Comparison of ENCODE assay signal across 2 cellular contexts in the genomic region with DNA sequence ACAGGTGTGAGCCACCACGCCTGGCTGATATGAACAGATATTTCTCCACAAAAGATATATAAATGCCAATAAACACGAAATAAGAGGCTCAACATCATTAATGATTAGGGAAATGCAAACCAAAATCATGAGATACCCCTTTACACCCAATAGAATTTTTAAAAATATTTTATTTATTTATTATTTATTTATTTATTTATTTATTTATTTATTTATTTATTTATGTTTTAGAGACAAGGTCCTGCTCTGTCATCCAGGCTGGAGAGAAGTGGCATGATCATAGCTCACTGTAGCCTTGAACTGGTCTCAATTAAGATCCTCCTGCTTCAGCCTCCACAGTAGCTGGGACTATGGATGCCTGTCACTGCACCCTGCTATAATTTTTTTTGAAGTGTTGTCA.
TF ChIP-seq lines count a peak whose summit lies in the region.

No MANE protein-coding gene starts in this region.

TF ChIP-seq in A549, 52 proteins besides CTCF, POLR2A, EP300 and RAD21 (continued from another document):
- TF ChIP-seq, protein P1, sequence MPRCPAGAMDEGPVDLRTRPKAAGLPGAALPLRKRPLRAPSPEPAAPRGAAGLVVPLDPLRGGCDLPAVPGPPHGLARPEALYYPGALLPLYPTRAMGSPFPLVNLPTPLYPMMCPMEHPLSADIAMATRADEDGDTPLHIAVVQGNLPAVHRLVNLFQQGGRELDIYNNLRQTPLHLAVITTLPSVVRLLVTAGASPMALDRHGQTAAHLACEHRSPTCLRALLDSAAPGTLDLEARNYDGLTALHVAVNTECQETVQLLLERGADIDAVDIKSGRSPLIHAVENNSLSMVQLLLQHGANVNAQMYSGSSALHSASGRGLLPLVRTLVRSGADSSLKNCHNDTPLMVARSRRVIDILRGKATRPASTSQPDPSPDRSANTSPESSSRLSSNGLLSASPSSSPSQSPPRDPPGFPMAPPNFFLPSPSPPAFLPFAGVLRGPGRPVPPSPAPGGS (IDR thresholded peaks at IDR 0.05), result no peak

TF ChIP-seq in HEK293, 187 proteins besides CTCF, POLR2A, EP300 and RAD21 (continued from another document):
- TF ChIP-seq, protein P2, sequence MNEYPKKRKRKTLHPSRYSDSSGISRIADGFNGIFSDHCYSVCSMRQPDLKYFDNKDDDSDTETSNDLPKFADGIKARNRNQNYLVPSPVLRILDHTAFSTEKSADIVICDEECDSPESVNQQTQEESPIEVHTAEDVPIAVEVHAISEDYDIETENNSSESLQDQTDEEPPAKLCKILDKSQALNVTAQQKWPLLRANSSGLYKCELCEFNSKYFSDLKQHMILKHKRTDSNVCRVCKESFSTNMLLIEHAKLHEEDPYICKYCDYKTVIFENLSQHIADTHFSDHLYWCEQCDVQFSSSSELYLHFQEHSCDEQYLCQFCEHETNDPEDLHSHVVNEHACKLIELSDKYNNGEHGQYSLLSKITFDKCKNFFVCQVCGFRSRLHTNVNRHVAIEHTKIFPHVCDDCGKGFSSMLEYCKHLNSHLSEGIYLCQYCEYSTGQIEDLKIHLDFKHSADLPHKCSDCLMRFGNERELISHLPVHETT (tag by site-specific recombination; IDR thresholded peaks at IDR 0.05), result no peak
- TF ChIP-seq ZNF10 (tag by site-specific recombination; IDR thresholded peaks at IDR 0.05) (no peak), ZXDB (tag by site-specific recombination; IDR thresholded peaks at IDR 0.05) (peak; percentile 20; the same call in 1 of the 2 replicates), ZNF433 (tag by site-specific recombination; IDR thresholded peaks at IDR 0.05; ENCODE audit: low read depth) (peak; percentile 22; the same call in 1 of the 2 replicates), ZNF292 (tag by site-specific recombination; IDR thresholded peaks at IDR 0.05; ENCODE audit: borderline replicate concordance, low read depth) (no peak), KLF16 (tag by site-specific recombination; IDR thresholded peaks at IDR 0.05) (no peak), GFI1B (tag by site-specific recombination; IDR thresholded peaks at IDR 0.05) (no peak), ZFP41 (tag by site-specific recombination; IDR thresholded peaks at IDR 0.05; ENCODE audit: borderline replicate concordance) (no peak), ZNF394 (tag by site-specific recombination; IDR thresholded peaks at IDR 0.05; ENCODE audit: borderline replicate concordance) (peak; percentile 87), ZBTB8A (tag by site-specific recombination; IDR thresholded peaks at IDR 0.05) (peak; percentile 59), ZNF560 (tag by site-specific recombination; IDR thresholded peaks at IDR 0.05; ENCODE audit: borderline replicate concordance) (peak; percentile 28; the same call in 1 of the 2 replicates), ZNF623 (tag by site-specific recombination; IDR thresholded peaks at IDR 0.05) (peak; percentile 65), ZNF768 (tag by site-specific recombination; IDR thresholded peaks at IDR 0.05) (no peak), ZNF239 (tag by site-specific recombination; IDR thresholded peaks at IDR 0.05) (no peak), ZBTB11 (tag by site-specific recombination; conservative IDR thresholded peaks at IDR 0.05; ENCODE audit: low read depth) (peak; percentile 62), ZNF555 (tag by site-specific recombination; conservative IDR thresholded peaks at IDR 0.05) (peak; percentile 62), ZNF140 (tag by site-specific recombination; IDR thresholded peaks at IDR 0.05) (peak; percentile 6; the same call in 1 of the 2 replicates), ZNF558 (tag by site-specific recombination; IDR thresholded peaks at IDR 0.05) (0 out of 2 replicates have a peak, but pooled peaks have one; percentile 33), ZNF426 (tag by site-specific recombination; IDR thresholded peaks at IDR 0.05) (peak; percentile 87), ZNF391 (tag by site-specific recombination; IDR thresholded peaks at IDR 0.05; ENCODE audit: borderline replicate concordance, low read depth) (no peak), ZNF354C (tag by site-specific recombination; IDR thresholded peaks at IDR 0.05; ENCODE audit: borderline replicate concordance, low read depth) (no peak), ZNF175 (tag by site-specific recombination; IDR thresholded peaks at IDR 0.05) (no peak), ZNF843 (tag by site-specific recombination; IDR thresholded peaks at IDR 0.05) (no peak), ZNF654 (tag by site-specific recombination; IDR thresholded peaks at IDR 0.05; ENCODE audit: low read depth) (peak; percentile 21)
- TF ChIP-seq, protein P3, sequence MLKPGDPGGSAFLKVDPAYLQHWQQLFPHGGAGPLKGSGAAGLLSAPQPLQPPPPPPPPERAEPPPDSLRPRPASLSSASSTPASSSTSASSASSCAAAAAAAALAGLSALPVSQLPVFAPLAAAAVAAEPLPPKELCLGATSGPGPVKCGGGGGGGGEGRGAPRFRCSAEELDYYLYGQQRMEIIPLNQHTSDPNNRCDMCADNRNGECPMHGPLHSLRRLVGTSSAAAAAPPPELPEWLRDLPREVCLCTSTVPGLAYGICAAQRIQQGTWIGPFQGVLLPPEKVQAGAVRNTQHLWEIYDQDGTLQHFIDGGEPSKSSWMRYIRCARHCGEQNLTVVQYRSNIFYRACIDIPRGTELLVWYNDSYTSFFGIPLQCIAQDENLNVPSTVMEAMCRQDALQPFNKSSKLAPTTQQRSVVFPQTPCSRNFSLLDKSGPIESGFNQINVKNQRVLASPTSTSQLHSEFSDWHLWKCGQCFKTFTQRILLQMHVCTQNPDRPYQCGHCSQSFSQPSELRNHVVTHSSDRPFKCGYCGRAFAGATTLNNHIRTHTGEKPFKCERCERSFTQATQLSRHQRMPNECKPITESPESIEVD (tag by site-specific recombination; IDR thresholded peaks at IDR 0.05), result no peak
- TF ChIP-seq, protein P4, sequence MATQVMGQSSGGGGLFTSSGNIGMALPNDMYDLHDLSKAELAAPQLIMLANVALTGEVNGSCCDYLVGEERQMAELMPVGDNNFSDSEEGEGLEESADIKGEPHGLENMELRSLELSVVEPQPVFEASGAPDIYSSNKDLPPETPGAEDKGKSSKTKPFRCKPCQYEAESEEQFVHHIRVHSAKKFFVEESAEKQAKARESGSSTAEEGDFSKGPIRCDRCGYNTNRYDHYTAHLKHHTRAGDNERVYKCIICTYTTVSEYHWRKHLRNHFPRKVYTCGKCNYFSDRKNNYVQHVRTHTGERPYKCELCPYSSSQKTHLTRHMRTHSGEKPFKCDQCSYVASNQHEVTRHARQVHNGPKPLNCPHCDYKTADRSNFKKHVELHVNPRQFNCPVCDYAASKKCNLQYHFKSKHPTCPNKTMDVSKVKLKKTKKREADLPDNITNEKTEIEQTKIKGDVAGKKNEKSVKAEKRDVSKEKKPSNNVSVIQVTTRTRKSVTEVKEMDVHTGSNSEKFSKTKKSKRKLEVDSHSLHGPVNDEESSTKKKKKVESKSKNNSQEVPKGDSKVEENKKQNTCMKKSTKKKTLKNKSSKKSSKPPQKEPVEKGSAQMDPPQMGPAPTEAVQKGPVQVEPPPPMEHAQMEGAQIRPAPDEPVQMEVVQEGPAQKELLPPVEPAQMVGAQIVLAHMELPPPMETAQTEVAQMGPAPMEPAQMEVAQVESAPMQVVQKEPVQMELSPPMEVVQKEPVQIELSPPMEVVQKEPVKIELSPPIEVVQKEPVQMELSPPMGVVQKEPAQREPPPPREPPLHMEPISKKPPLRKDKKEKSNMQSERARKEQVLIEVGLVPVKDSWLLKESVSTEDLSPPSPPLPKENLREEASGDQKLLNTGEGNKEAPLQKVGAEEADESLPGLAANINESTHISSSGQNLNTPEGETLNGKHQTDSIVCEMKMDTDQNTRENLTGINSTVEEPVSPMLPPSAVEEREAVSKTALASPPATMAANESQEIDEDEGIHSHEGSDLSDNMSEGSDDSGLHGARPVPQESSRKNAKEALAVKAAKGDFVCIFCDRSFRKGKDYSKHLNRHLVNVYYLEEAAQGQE (tag by site-specific recombination; IDR thresholded peaks at IDR 0.05), result peak; percentile 59; the same call in 1 of the 2 replicates
- TF ChIP-seq, protein P5, sequence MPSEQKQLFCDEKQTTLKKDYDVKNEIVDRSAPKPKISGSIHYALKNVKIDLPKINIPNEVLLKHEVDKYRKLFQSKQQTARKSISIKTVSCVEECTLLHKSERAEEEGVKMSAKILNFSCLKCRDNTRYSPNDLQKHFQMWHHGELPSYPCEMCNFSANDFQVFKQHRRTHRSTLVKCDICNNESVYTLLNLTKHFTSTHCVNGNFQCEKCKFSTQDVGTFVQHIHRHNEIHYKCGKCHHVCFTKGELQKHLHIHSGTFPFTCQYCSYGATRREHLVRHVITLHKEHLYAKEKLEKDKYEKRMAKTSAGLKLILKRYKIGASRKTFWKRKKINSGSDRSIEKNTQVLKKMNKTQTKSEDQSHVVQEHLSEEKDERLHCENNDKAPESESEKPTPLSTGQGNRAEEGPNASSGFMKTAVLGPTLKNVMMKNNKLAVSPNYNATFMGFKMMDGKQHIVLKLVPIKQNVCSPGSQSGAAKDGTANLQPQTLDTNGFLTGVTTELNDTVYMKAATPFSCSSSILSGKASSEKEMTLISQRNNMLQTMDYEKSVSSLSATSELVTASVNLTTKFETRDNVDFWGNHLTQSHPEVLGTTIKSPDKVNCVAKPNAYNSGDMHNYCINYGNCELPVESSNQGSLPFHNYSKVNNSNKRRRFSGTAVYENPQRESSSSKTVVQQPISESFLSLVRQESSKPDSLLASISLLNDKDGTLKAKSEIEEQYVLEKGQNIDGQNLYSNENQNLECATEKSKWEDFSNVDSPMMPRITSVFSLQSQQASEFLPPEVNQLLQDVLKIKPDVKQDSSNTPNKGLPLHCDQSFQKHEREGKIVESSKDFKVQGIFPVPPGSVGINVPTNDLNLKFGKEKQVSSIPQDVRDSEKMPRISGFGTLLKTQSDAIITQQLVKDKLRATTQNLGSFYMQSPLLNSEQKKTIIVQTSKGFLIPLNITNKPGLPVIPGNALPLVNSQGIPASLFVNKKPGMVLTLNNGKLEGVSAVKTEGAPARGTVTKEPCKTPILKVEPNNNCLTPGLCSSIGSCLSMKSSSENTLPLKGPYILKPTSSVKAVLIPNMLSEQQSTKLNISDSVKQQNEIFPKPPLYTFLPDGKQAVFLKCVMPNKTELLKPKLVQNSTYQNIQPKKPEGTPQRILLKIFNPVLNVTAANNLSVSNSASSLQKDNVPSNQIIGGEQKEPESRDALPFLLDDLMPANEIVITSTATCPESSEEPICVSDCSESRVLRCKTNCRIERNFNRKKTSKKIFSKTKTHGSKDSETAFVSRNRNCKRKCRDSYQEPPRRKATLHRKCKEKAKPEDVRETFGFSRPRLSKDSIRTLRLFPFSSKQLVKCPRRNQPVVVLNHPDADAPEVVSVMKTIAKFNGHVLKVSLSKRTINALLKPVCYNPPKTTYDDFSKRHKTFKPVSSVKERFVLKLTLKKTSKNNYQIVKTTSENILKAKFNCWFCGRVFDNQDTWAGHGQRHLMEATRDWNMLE (tag by site-specific recombination; conservative IDR thresholded peaks at IDR 0.05; ENCODE audit: low read depth), result peak; percentile 84
